8 cellular contexts compared by ENCODE assay signal in genomic region chr9:105244274-105244995, GRCh38. TPM values are rescaled to one million over a fixed set of nuclear protein-coding genes. Genes with fewer than 3 reads are reported as not detected.
DNase-seq lines count a peak whose midpoint lies in the region; ATAC-seq and TF ChIP-seq lines count a peak whose summit lies in the region.

Gene SLC44A1, plus strand, starts transcription at chr9:105244651. Its CDS starts 218 bp downstream, at chr9:105244869.

- H3K27ac Mint-ChIP-seq in CD4-positive, alpha-beta T cell: peak within 1 kb of the TSS; percentile 94
- peak within 1 kb of the TSS; percentile 75 for H3K27ac Mint-ChIP-seq in activated CD8-positive, alpha-beta T cell treated with anti-CD3 and anti-CD28 coated beads for 36 hours

- no peaks in the 10 kb centered on the region for H3K9me3 ChIP-seq in CD4-positive, alpha-beta T cell (ENCODE audit: control insufficient read depth, low read length)
- H3K9me3 ChIP-seq in lower lobe of right lung: no peaks in the 10 kb centered on the region

- peak; percentile 84 to 94 (median 91) for DNase-seq in CD4-positive, alpha-beta T cell
- peak; percentile 97 for DNase-seq in NCI-H82 (lab: John Stamatoyannopoulos, UW)
- DNase-seq in activated CD8-positive, alpha-beta T cell treated with anti-CD3 and anti-CD28 coated beads for 36 hours: peak; percentile 90
- DNase-seq in ecto neural progenitor cell (ENCODE audit: low spot score): peak; percentile 97
- DNase-seq in lower lobe of right lung: peak; percentile 98
- DNase-seq in stimulated activated CD4-positive, alpha-beta T cell treated with anti-CD3 and anti-CD28 coated beads, TNF-alpha, amount 100 ng/mL, for 1 hour (ENCODE audit: low read depth in 3 of 3, low spot score in 1 of 3): peak; percentile 80 to 91 (median 87)

- peak; percentile 86 for ATAC-seq in CD4-positive, alpha-beta T cell (ENCODE audit: poor library complexity)
- peak; percentile 81 for ATAC-seq in GM19452 (IDR thresholded peaks at IDR 0.05; ENCODE audit: unreplicated experiment)
- peak; percentile 54 for ATAC-seq in HG03575 (IDR thresholded peaks at IDR 0.05; ENCODE audit: extremely low read depth, insufficient number of reproducible peaks, low FRiP score, unreplicated experiment)
- peak; percentile 91 for ATAC-seq in activated CD8-positive, alpha-beta T cell treated with anti-CD3 and anti-CD28 coated beads for 36 hours
- peak; percentile 98 to 99 for ATAC-seq in lower lobe of right lung

- H3K9me3 Mint-ChIP-seq in CD4-positive, alpha-beta T cell: no peaks in the 10 kb centered on the region
- H3K9me3 Mint-ChIP-seq in activated CD8-positive, alpha-beta T cell treated with anti-CD3 and anti-CD28 coated beads for 36 hours: no peaks in the 10 kb centered on the region

- H3K27me3 ChIP-seq in CD4-positive, alpha-beta T cell (ENCODE audit: control insufficient read depth, insufficient read depth, low read length): peaks cover 6% of the 10 kb centered on the region
- H3K27me3 ChIP-seq in lower lobe of right lung (ENCODE audit: low read depth): no peaks in the 10 kb centered on the region

- POLR2A ChIA-PET in CD4-positive, alpha-beta T cell (lab: Charles Lee): interaction anchor here (0.6 to 2.8 kb wide), 20 partner anchors 10 to 1150 kb away, joined by 3 to 22 read pairs (median 6); partner anchors contain the start of genes NIPSNAP3A, SMC2 and TMEM38B
- POLR2A ChIA-PET in activated CD8-positive, alpha-beta T cell treated with anti-CD3 and anti-CD28 coated beads for 36 hours (lab: Charles Lee): interaction anchor here (0.6 to 2.2 kb wide), 5 partner anchors 17 to 203 kb away, joined by 3 to 7 read pairs (median 3); no protein-coding TSS in a partner anchor

- intact Hi-C loops in CD4-positive, alpha-beta T cell (cut with DNase I, micrococcal nuclease): loop anchor here (1.0 to 5.0 kb wide), 9 partner anchors 112 to 1152 kb away; partner anchors contain the start of genes ABCA1 (in 1 of the 2), FKTN (in 1 of the 2) and TMEM38B (in 1 of the 2)
- intact Hi-C loops in activated CD8-positive, alpha-beta T cell treated with anti-CD3 and anti-CD28 coated beads for 36 hours (cut with micrococcal nuclease): loop anchor here (10.0 kb wide), 1 partner anchor 170 kb away; no protein-coding TSS in a partner anchor
- intact Hi-C loops in lower lobe of right lung (cut with DNase I): no loop called here

- peak within 1 kb of the TSS; percentile 57 for H3K27ac ChIP-seq in CD4-positive, alpha-beta T cell (ENCODE audit: low read depth, low read length)
- H3K27ac ChIP-seq in lower lobe of right lung: peak within 1 kb of the TSS; percentile 88

- TF ChIP-seq CTCF in CD4-positive, alpha-beta T cell (IDR thresholded peaks at IDR 0.05): no peak
- TF ChIP-seq CTCF in activated CD8-positive, alpha-beta T cell treated with anti-CD3 and anti-CD28 coated beads for 36 hours (IDR thresholded peaks at IDR 0.05): no peak
- TF ChIP-seq CTCF in lower lobe of right lung (IDR thresholded peaks at IDR 0.05): no peak

- H3K36me3 ChIP-seq in lower lobe of right lung: no peaks in the 10 kb centered on the region

- H3K4me3 ChIP-seq in lower lobe of right lung: peak within 1 kb of the TSS; percentile 85

- H3K4me1 ChIP-seq in lower lobe of right lung: peaks cover 34% of the 10 kb centered on the region

- CTCF ChIA-PET in CD4-positive, alpha-beta T cell (lab: Charles Lee): interaction anchor here (0.8 to 1.8 kb wide), 3 partner anchors 116 to 168 kb away, joined by 3 to 5 read pairs (median 3); no protein-coding TSS in a partner anchor
- CTCF ChIA-PET in activated CD8-positive, alpha-beta T cell treated with anti-CD3 and anti-CD28 coated beads for 36 hours (lab: Charles Lee): interaction anchor here (0.7 to 2.0 kb wide), 9 partner anchors 9 to 381 kb away, joined by 3 to 5 read pairs (median 3); no protein-coding TSS in a partner anchor

- H3K27me3 Mint-ChIP-seq in CD4-positive, alpha-beta T cell: peaks cover 23% of the 10 kb centered on the region
- H3K27me3 Mint-ChIP-seq in activated CD8-positive, alpha-beta T cell treated with anti-CD3 and anti-CD28 coated beads for 36 hours: peaks cover 16% of the 10 kb centered on the region

- H3K36me3 Mint-ChIP-seq in CD4-positive, alpha-beta T cell (ENCODE audit: low read depth): peaks cover 7% of the 10 kb centered on the region
- no peaks in the 10 kb centered on the region for H3K36me3 Mint-ChIP-seq in activated CD8-positive, alpha-beta T cell treated with anti-CD3 and anti-CD28 coated beads for 36 hours (ENCODE audit: low read depth)

- H3K4me3 Mint-ChIP-seq in CD4-positive, alpha-beta T cell: peak within 1 kb of the TSS; percentile 93
- H3K4me3 Mint-ChIP-seq in activated CD8-positive, alpha-beta T cell treated with anti-CD3 and anti-CD28 coated beads for 36 hours: peak within 1 kb of the TSS; percentile 84

- H3K4me1 Mint-ChIP-seq in CD4-positive, alpha-beta T cell (ENCODE audit: low read depth): peaks cover 45% of the 10 kb centered on the region
- H3K4me1 Mint-ChIP-seq in activated CD8-positive, alpha-beta T cell treated with anti-CD3 and anti-CD28 coated beads for 36 hours (ENCODE audit: low read depth): peaks cover 16% of the 10 kb centered on the region

RNA-seq across cellular contexts. Expression of gene SLC44A1, which starts in this region (rescaled TPM):
- 1 to 10 TPM; 5.1 to 5.9 TPM for total RNA-seq in CD4-positive, alpha-beta T cell
- total RNA-seq in activated CD8-positive, alpha-beta T cell treated with anti-CD3 and anti-CD28 coated beads for 36 hours: 1 to 10 TPM; 7.2 to 8.3 TPM
- 55.2 TPM for total RNA-seq in lower lobe of right lung

Comparison
In these comparisons a context has a peak if more than half of its experiments do, and no peak if none do; other contexts are left out.
1. Peak in every context shown above with its lines: DNase-seq, ATAC-seq, H3K4me3 ChIP-seq and H3K27ac ChIP-seq.